Comparison of ENCODE assay signal across 9 cellular contexts in the genomic region with DNA sequence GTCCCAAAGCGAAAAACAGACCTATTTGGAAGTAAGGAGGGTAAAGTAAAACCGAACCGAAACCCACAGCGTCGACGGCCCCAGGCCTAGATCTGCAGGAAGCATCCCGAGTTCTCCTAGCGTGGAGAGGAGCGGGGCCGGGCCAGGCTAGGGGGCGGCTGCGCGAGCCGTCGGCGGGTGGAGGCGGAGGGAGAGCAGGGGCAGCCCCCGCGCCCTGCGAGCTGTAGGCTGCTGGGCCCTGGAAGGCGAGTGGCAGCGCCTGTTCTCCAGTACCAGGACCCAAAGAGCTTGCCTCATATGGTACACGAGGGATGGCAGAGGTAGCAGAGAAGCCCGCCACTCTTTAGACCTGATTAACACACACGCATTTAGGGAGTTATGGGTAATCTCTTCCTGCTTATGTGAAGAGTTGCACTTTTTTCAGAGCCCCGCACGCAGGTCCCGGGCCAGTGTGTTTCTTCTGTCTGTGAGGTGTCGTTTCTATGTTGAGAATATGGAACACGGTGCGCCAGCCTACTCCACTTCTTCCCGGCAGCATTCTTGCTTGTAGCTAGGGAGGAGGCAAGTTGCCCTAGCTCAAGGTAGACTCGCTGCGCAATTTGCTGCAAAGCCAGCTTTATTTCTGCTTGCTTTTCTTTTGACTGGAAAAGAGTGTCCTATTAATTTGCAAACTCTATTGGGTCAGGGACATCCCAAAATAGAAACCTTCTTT.
A peak's percentile ranks its signal among the peaks of the same experiment; 100 is the strongest.
DNase-seq lines count a peak whose midpoint lies in the region; ATAC-seq and TF ChIP-seq lines count a peak whose summit lies in the region.
"Had no signal": no experiment of that assay in that cellular context is flagged by ENCODE, and none has a peak within 500 bp of the region (broad histone marks: within the 10 kb centered on the region; RNA-seq: fewer than 3 reads in every experiment).

No MANE protein-coding gene starts in this region.

- no peaks in the 10 kb centered on the region; the same call in 1 of the 2 replicates for H3K27me3 ChIP-seq in H7 (ENCODE audit: control insufficient read depth, insufficient read depth, low read length)
- no peaks in the 10 kb centered on the region for H3K27me3 ChIP-seq in right atrium auricular region

- TF ChIP-seq CTCF in WI38 (IDR thresholded peaks at IDR 0.05; ENCODE audit: low read depth, low read length) (no peak), right atrium auricular region (IDR thresholded peaks at IDR 0.05) (no peak)

- ATAC-seq in GM21360 (IDR thresholded peaks at IDR 0.05; ENCODE audit: unreplicated experiment): no peak
- ATAC-seq in HG02571 (IDR thresholded peaks at IDR 0.05; ENCODE audit: unreplicated experiment): no peak

- peak overlapping the region; percentile 2; the same call in 1 of the 2 replicates for H3K4me3 ChIP-seq in H7 (ENCODE audit: insufficient read depth, low read depth, low read length)
- peak overlapping the region; percentile 35 for H3K4me3 ChIP-seq in WI38 (ENCODE audit: low read depth, low read length)
- H3K4me3 ChIP-seq in right atrium auricular region: peak overlapping the region; percentile 9 to 51
- peak overlapping the region; percentile 13 to 39 (median 32) for H3K4me3 ChIP-seq in skin epidermis

- peaks cover 0 to 6% of the 10 kb centered on the region in 2 donors for H3K4me1 ChIP-seq in right atrium auricular region

- no peaks in the 10 kb centered on the region for H3K9me3 ChIP-seq in right atrium auricular region

- H3K36me3 ChIP-seq in H7 (replicated peaks; ENCODE audit: control insufficient read depth, insufficient read depth, low read length) (no peaks in the 10 kb centered on the region), right atrium auricular region (no peaks in the 10 kb centered on the region)

- DNase-seq in H7 (no peak), right atrium auricular region (ENCODE audit: low spot score) (no peak), superior temporal gyrus (ENCODE audit: extremely low spot score) (no peak), GDM1 (lab: John Stamatoyannopoulos, UW) (no peak)
- DNase-seq: cortex of kidney had no signal

- H3K27ac ChIP-seq in right atrium auricular region: no peak overlapping the region
- H3K27ac ChIP-seq in skin epidermis: no peak overlapping the region
